1 cellular context compared by ENCODE assay signal in the genomic region with DNA sequence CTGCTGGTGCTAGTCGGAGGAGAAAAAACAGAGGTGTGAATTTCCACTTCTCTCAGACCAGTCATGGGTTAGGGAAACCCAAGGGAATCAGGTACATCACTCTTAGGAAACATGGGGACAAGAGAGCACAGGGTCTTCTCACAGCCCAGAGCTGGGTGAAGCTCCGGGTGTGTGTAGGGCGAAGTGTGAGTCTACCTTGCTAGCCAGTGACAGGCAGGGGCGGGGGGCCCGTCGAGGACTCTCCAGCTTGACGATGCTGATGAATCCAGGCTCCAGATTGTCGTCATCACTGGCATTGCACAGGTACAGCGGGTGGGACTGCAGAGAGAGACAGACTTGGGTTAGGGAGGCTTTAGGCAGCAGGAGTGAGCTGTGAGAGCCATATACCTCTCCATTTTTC.
TF ChIP-seq lines count a peak whose summit lies in the region.

No MANE protein-coding gene starts in this region.

TF ChIP-seq in HepG2, 621 proteins besides CTCF, POLR2A, EP300 and RAD21 (continued from another document):
- TF ChIP-seq, protein P1, sequence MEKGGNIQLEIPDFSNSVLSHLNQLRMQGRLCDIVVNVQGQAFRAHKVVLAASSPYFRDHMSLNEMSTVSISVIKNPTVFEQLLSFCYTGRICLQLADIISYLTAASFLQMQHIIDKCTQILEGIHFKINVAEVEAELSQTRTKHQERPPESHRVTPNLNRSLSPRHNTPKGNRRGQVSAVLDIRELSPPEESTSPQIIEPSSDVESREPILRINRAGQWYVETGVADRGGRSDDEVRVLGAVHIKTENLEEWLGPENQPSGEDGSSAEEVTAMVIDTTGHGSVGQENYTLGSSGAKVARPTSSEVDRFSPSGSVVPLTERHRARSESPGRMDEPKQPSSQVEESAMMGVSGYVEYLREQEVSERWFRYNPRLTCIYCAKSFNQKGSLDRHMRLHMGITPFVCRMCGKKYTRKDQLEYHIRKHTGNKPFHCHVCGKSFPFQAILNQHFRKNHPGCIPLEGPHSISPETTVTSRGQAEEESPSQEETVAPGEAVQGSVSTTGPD (CRISPR knock-in tag; IDR thresholded peaks at IDR 0.05) = no peak
- TF ChIP-seq, protein P2, sequence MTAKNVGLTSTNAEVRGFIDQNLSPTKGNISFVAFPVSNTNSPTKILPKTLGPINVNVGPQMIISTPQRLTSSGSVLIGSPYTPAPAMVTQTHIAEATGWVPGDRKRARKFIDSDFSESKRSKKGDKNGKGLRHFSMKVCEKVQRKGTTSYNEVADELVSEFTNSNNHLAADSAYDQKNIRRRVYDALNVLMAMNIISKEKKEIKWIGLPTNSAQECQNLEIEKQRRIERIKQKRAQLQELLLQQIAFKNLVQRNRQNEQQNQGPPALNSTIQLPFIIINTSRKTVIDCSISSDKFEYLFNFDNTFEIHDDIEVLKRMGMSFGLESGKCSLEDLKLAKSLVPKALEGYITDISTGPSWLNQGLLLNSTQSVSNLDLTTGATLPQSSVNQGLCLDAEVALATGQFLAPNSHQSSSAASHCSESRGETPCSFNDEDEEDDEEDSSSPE (CRISPR knock-in tag; IDR thresholded peaks at IDR 0.05) = no peak
- TF ChIP-seq ZNF253 (CRISPR knock-in tag; IDR thresholded peaks at IDR 0.05; ENCODE audit: borderline replicate concordance) = no peak
- TF ChIP-seq, protein P3, sequence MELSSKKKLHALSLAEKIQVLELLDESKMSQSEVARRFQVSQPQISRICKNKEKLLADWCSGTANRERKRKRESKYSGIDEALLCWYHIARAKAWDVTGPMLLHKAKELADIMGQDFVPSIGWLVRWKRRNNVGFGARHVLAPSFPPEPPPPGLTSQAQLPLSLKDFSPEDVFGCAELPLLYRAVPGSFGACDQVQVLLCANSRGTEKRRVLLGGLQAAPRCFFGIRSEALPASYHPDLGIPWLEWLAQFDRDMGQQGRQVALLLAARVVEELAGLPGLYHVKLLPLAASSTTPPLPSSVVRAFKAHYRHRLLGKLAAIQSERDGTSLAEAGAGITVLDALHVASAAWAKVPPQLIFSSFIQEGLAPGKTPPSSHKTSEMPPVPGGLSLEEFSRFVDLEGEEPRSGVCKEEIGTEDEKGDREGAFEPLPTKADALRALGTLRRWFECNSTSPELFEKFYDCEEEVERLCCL (CRISPR knock-in tag; IDR thresholded peaks at IDR 0.05; ENCODE audit: borderline replicate concordance) = no peak
- TF ChIP-seq ZBTB38 (CRISPR knock-in tag; IDR thresholded peaks at IDR 0.05) = 0 out of 2 replicates have a peak, but pooled peaks have one; percentile 11
- TF ChIP-seq, protein P4, sequence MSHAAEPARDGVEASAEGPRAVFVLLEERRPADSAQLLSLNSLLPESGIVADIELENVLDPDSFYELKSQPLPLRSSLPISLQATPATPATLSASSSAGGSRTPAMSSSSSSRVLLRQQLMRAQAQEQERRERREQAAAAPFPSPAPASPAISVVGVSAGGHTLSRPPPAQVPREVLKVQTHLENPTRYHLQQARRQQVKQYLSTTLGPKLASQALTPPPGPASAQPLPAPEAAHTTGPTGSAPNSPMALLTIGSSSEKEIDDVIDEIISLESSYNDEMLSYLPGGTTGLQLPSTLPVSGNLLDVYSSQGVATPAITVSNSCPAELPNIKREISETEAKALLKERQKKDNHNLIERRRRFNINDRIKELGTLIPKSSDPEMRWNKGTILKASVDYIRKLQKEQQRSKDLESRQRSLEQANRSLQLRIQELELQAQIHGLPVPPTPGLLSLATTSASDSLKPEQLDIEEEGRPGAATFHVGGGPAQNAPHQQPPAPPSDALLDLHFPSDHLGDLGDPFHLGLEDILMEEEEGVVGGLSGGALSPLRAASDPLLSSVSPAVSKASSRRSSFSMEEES (CRISPR knock-in tag; IDR thresholded peaks at IDR 0.05) = no peak
- TF ChIP-seq HDAC2 (CRISPR knock-in tag; IDR thresholded peaks at IDR 0.05) = no peak
- TF ChIP-seq GABPB1 (CRISPR knock-in tag; IDR thresholded peaks at IDR 0.05) = no peak
- TF ChIP-seq TSC22D2 (CRISPR knock-in tag; IDR thresholded peaks at IDR 0.05; ENCODE audit: borderline replicate concordance) = no peak
- TF ChIP-seq, protein P5, sequence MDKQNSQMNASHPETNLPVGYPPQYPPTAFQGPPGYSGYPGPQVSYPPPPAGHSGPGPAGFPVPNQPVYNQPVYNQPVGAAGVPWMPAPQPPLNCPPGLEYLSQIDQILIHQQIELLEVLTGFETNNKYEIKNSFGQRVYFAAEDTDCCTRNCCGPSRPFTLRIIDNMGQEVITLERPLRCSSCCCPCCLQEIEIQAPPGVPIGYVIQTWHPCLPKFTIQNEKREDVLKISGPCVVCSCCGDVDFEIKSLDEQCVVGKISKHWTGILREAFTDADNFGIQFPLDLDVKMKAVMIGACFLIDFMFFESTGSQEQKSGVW (CRISPR knock-in tag; IDR thresholded peaks at IDR 0.05; ENCODE audit: borderline replicate concordance) = no peak
- no peak for TF ChIP-seq BRD4 (CRISPR knock-in tag; IDR thresholded peaks at IDR 0.05)
- TF ChIP-seq ZNF761 (CRISPR knock-in tag; conservative IDR thresholded peaks at IDR 0.05) = no peak
- TF ChIP-seq, protein P6, sequence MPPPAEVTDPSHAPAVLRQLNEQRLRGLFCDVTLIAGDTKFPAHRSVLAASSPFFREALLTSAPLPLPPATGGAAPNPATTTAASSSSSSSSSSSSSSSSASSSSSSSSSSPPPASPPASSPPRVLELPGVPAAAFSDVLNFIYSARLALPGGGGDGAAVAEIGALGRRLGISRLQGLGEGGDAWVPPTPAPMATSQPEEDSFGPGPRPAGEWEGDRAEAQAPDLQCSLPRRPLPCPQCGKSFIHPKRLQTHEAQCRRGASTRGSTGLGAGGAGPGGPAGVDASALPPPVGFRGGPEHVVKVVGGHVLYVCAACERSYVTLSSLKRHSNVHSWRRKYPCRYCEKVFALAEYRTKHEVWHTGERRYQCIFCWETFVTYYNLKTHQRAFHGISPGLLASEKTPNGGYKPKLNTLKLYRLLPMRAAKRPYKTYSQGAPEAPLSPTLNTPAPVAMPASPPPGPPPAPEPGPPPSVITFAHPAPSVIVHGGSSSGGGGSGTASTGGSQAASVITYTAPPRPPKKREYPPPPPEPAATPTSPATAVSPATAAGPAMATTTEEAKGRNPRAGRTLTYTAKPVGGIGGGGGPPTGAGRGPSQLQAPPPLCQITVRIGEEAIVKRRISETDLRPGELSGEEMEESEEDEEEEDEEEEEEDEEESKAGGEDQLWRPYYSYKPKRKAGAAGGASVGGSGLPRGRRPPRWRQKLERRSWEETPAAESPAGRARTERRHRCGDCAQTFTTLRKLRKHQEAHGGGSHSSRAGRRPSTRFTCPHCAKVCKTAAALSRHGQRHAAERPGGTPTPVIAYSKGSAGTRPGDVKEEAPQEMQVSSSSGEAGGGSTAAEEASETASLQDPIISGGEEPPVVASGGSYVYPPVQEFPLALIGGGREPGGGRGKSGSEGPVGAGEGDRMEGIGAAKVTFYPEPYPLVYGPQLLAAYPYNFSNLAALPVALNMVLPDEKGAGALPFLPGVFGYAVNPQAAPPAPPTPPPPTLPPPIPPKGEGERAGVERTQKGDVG (CRISPR knock-in tag; IDR thresholded peaks at IDR 0.05; ENCODE audit: borderline replicate concordance) = peak; percentile 43; the same call in 1 of the 2 replicates
- TF ChIP-seq SMYD3 (CRISPR knock-in tag; IDR thresholded peaks at IDR 0.05) = no peak
